Comparison of ENCODE assay signal across 8 cellular contexts in genomic region chr18:48295586-48296311, GRCh38.
DNase-seq lines count a peak whose midpoint lies in the region; ATAC-seq and TF ChIP-seq lines count a peak whose summit lies in the region.

No MANE protein-coding gene starts in this region.

- peak; percentile 30 for ATAC-seq in sciatic nerve
- ATAC-seq in GM18498 (IDR thresholded peaks at IDR 0.05; ENCODE audit: unreplicated experiment) = no peak
- no peak for ATAC-seq in GM18873 (IDR thresholded peaks at IDR 0.05; ENCODE audit: low FRiP score, unreplicated experiment)

- H3K4me3 ChIP-seq in NT2/D1 (ENCODE audit: insufficient read length, low read depth) (no peak overlapping the region), fibroblast of mammary gland (ENCODE audit: control insufficient read depth, low read depth, low read length) (no peak overlapping the region), uterus (no peak overlapping the region)

- H3K9me3 ChIP-seq in NT2/D1 (ENCODE audit: insufficient read depth, low read length) (no peaks in the 10 kb centered on the region), uterus (no peaks in the 10 kb centered on the region)

- no peaks in the 10 kb centered on the region for H3K27me3 ChIP-seq in NT2/D1 (ENCODE audit: insufficient read depth, insufficient read length)
- H3K27me3 ChIP-seq in uterus = no peaks in the 10 kb centered on the region

- peak; percentile 17 for DNase-seq in NCI-H2227 (lab: John Stamatoyannopoulos, UW; ENCODE audit: unreplicated experiment)
- DNase-seq in NCI-H2227 treated with DMSO at 0.1 percent for 48 hours (lab: John Stamatoyannopoulos, UW) = no peak
- peak; percentile 9 for DNase-seq in NT2/D1 (ENCODE audit: low read depth, low spot score)
- peak; percentile 7 for DNase-seq in fibroblast of mammary gland (ENCODE audit: low read depth)
- peak; percentile 49 for DNase-seq in sciatic nerve (ENCODE audit: low spot score)
- no peak for DNase-seq in uterus

- peak overlapping the region; percentile 39 for H3K9ac ChIP-seq in NT2/D1 (ENCODE audit: insufficient read length, low read depth)

- H3K4me1 ChIP-seq in NT2/D1 (ENCODE audit: insufficient read depth, insufficient read length) = peaks cover 23% of the 10 kb centered on the region
- no peaks in the 10 kb centered on the region for H3K4me1 ChIP-seq in uterus

- intact Hi-C loops in sciatic nerve (cut with DNase I) (no loop called here), uterus (cut with DNase I; ENCODE audit: low total_unique reads) (no loop called here)

- TF ChIP-seq CTCF in fibroblast of mammary gland (conservative IDR thresholded peaks at IDR 0.05; ENCODE audit: control insufficient read depth, insufficient read depth, low read depth, low read length) (peak; percentile 37), uterus (IDR thresholded peaks at IDR 0.05) (no peak)

- H3K27ac ChIP-seq in uterus = no peak overlapping the region

- no peak for TF ChIP-seq POLR2A in uterus (IDR thresholded peaks at IDR 0.05)

- H3K36me3 ChIP-seq in NT2/D1 (ENCODE audit: insufficient read depth, insufficient read length, low read length) = no peaks in the 10 kb centered on the region
- H3K36me3 ChIP-seq in uterus = no peaks in the 10 kb centered on the region

Comparison
In these comparisons a context has a peak if more than half of its experiments do, and no peak if none do; other contexts are left out.
1. DNase-seq: peak in NCI-H2227 (single experiment), NT2/D1 (single experiment), fibroblast of mammary gland (single experiment) and sciatic nerve (single experiment); none in NCI-H2227 treated with DMSO at 0.1 percent for 48 hours (single experiment) and uterus (0 of 2).